In the genomic region with DNA sequence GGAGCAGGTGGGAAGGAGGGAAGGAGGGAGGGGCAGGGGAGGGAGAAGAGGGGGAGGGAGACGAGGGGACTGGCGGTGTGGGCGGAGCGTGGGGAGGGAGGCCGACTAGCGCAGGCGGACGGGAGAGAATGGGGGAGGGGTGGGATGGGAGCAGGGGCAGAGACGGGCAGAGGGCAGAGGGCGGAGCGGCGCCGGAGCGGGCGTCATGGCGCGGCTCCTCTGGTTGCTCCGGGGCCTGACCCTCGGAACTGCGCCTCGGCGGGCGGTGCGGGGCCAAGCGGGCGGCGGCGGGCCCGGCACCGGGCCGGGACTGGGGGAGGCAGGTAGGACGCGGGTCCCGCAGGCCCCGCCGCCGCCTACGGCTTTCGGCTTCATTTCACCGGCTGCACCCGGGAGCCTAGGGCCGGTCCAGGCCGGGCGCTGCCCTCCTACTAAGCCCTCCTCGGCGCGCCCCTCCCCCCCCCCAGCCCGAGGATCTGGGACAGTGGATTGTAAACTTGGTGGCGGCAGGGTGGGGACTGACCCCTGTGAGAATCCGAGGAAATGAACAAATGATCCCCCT, we compare ENCODE assay signal across 8 cellular contexts.
DNase-seq lines count a peak whose midpoint lies in the region; ATAC-seq and TF ChIP-seq lines count a peak whose summit lies in the region.

A gene (plus strand): TSS at position 176 of the 562 bp plus-strand sequence. CDS start 30 bp downstream, at position 206.

- no peak for TF ChIP-seq CTCF in DND-41 (IDR thresholded peaks at IDR 0.05; ENCODE audit: borderline replicate concordance, extremely low read depth, low read length, poor library complexity, severe bottlenecking)

- in situ Hi-C loops in KBM-7 (cut with MboI; ENCODE audit: low pct_unique_long_range_greater_than_20kb, low sequenced_read_pairs) = no loop called here

- H3K4me2 ChIP-seq in DND-41 (ENCODE audit: insufficient read depth, low read length) = peak within 1 kb of the TSS; percentile 89

- H3K27me3 ChIP-seq in DND-41 (ENCODE audit: insufficient read depth, low read length, poor library complexity) (no peaks in the 10 kb centered on the region), neuron (ENCODE audit: insufficient read depth, low read length) (no peaks in the 10 kb centered on the region)

- H3K4me1 ChIP-seq in DND-41 (ENCODE audit: insufficient read depth, low read length) (peaks cover 25% of the 10 kb centered on the region), neuron (ENCODE audit: insufficient read depth, low read length) (peaks cover 13% of the 10 kb centered on the region)

- H3K9me3 ChIP-seq in DND-41 (ENCODE audit: insufficient read depth, low read length, severe bottlenecking) = no peaks in the 10 kb centered on the region
- no peaks in the 10 kb centered on the region for H3K9me3 ChIP-seq in neuron (ENCODE audit: low read length)

- peak within 1 kb of the TSS; percentile 80 for H3K27ac ChIP-seq in DND-41 (ENCODE audit: low read length)

- H3K9ac ChIP-seq in DND-41 (ENCODE audit: low read depth, low read length) = peak within 1 kb of the TSS; percentile 84

- peak; percentile 85 for ATAC-seq in DND-41 (ENCODE audit: insufficient read depth, low read depth)
- peak; percentile 85 for ATAC-seq in GM21717 (IDR thresholded peaks at IDR 0.05; ENCODE audit: unreplicated experiment)

- H3K36me3 ChIP-seq in DND-41 (ENCODE audit: insufficient read depth, low read length) (no peaks in the 10 kb centered on the region), neuron (ENCODE audit: insufficient read depth, low read length) (no peaks in the 10 kb centered on the region)

- H3K4me3 ChIP-seq in DND-41 (ENCODE audit: low read depth in 1 of 2, low read length in 2 of 2) = peak within 1 kb of the TSS; percentile 76 to 87
- H3K4me3 ChIP-seq in neuron (ENCODE audit: low read length) = peak within 1 kb of the TSS; percentile 94

- H3K79me2 ChIP-seq in DND-41 (ENCODE audit: insufficient read depth, low read length) = peaks cover 9% of the 10 kb centered on the region

- peaks cover 3% of the 10 kb centered on the region; the same call in 1 of the 2 replicates for H4K20me1 ChIP-seq in DND-41 (ENCODE audit: insufficient read depth, low read length)

- peak; percentile 93 for DNase-seq in DND-41
- DNase-seq in KBM-7 = peak; percentile 67
- peak; percentile 89 to 91 for DNase-seq in SHP77 (lab: John Stamatoyannopoulos, UW)
- DNase-seq in activated gamma-delta T cell treated with anti-CD3 and anti-CD28 coated beads, Interleukin-2, amount 50 U/mL, for 16 hours (ENCODE audit: low read depth) = peak; percentile 44
- DNase-seq in foreskin melanocyte = peak; percentile 84
- DNase-seq in stromal cell of bone marrow (ENCODE audit: low read depth) = peak; percentile 88

- peak within 1 kb of the TSS; percentile 87 for H2AFZ ChIP-seq in DND-41 (ENCODE audit: low read depth, low read length)
- peak within 1 kb of the TSS; percentile 85 for H2AFZ ChIP-seq in neuron (ENCODE audit: low read depth, low read length)

Comparison
In these comparisons a context has a peak if more than half of its experiments do, and no peak if none do; other contexts are left out.
1. Peak in every context shown above with its lines: DNase-seq, ATAC-seq, H3K4me3 ChIP-seq and H3K27ac ChIP-seq.